27 cellular contexts compared by ENCODE assay signal in genomic region chr7:135928136-135928535, GRCh38.
"Had no signal": no experiment of that assay in that cellular context is flagged by ENCODE, and none has a peak within 500 bp of the region (broad histone marks: within the 10 kb centered on the region; RNA-seq: fewer than 3 reads in every experiment).

No MANE protein-coding gene starts in this region.

- ATAC-seq: activated CD4-positive, CD25-positive, alpha-beta regulatory T cell treated with anti-CD3 and anti-CD28 coated beads, Interleukin-2, amount 50 U/mL, for 24 hours; activated CD8-positive, alpha-beta memory T cell treated with anti-CD3 and anti-CD28 coated beads, Interleukin-2, amount 10 ng/mL, durations not matched to agents 7 days and 5 days had no signal

- H3K9ac ChIP-seq: SK-N-SH had no signal

- H3K27ac ChIP-seq: RWPE1, SJCRH30, WERI-Rb-1 had no signal

- H3K27me3 ChIP-seq: SJCRH30 had no signal

- H3K4me2 ChIP-seq: SK-N-SH had no signal

- H3K4me1 Mint-ChIP-seq: activated CD8-positive, alpha-beta memory T cell treated with anti-CD3 and anti-CD28 coated beads, Interleukin-2, amount 10 ng/mL, durations not matched to agents 7 days and 5 days had no signal

- H3K9me3 Mint-ChIP-seq: activated naive CD4-positive, alpha-beta T cell treated with anti-CD3 and anti-CD28 coated beads, Interleukin-2, amount 50 U/mL, for 24 hours; activated T-cell treated with anti-CD3 and anti-CD28 coated beads, Interleukin-2, amount 50 U/mL, for 24 hours; activated T-helper 1 cell treated with anti-CD3 and anti-CD28 coated beads, Interleukin-12 subunit alpha, Interleukin-12 subunit beta, Interleukin-2, Interleukin-4 antibody, amounts not matched to agents 30 ng/mL and 10 ng/mL and 1 ng/mL, durations not matched to agents 14 hours and 24 hours and 36 hours; brain; IgD-negative memory B cell had no signal

- DNase-seq: activated CD4-positive, alpha-beta T cell treated with anti-CD3 and anti-CD28 coated beads for 4 hours; activated CD8-positive, alpha-beta memory T cell treated with anti-CD3 and anti-CD28 coated beads, Interleukin-2, amount 10 ng/mL, durations not matched to agents 7 days and 5 days; activated effector memory CD4-positive, alpha-beta T cell treated with Interleukin-2 at 50 U/mL for 16 hours; activated naive CD4-positive, alpha-beta T cell; activated T-cell treated with anti-CD3 and anti-CD28 coated beads, Interleukin-2, amount 50 U/mL, for 24 hours; amygdala; Karpas-422; MM.1S; NCI-H1105; NCI-H1436; NCI-H1694 treated with DMSO at 0.1 percent for 48 hours; NCI-H2029 treated with DMSO at 0.1 percent for 48 hours; NCI-H345; NCI-H510A; NCI-H526 treated with DMSO at 0.1 percent for 48 hours; NCI-H82; Right ventricle myocardium superior; SJCRH30; SK-N-SH; T-helper 1 cell; WERI-Rb-1 had no signal

- H3K27me3 Mint-ChIP-seq: activated CD8-positive, alpha-beta memory T cell treated with anti-CD3 and anti-CD28 coated beads, Interleukin-2, amount 10 ng/mL, durations not matched to agents 7 days and 5 days; activated naive CD4-positive, alpha-beta T cell treated with anti-CD3 and anti-CD28 coated beads, Interleukin-2, amount 50 U/mL, for 24 hours; activated T-cell treated with anti-CD3 and anti-CD28 coated beads, Interleukin-2, amount 50 U/mL, for 24 hours; brain; IgD-negative memory B cell had no signal

- H3K4me1 ChIP-seq: SJCRH30 had no signal

- H3K4me3 Mint-ChIP-seq: activated CD8-positive, alpha-beta memory T cell treated with anti-CD3 and anti-CD28 coated beads, Interleukin-2, amount 10 ng/mL, durations not matched to agents 7 days and 5 days; activated naive CD4-positive, alpha-beta T cell treated with anti-CD3 and anti-CD28 coated beads, Interleukin-2, amount 50 U/mL, for 24 hours; activated T-cell treated with anti-CD3 and anti-CD28 coated beads, Interleukin-2, amount 50 U/mL, for 24 hours; activated T-helper 1 cell treated with anti-CD3 and anti-CD28 coated beads, Interleukin-12 subunit alpha, Interleukin-12 subunit beta, Interleukin-2, Interleukin-4 antibody, amounts not matched to agents 30 ng/mL and 10 ng/mL and 1 ng/mL, durations not matched to agents 14 hours and 24 hours and 36 hours; brain; IgD-negative memory B cell had no signal

- H3K27ac Mint-ChIP-seq: activated CD8-positive, alpha-beta memory T cell treated with anti-CD3 and anti-CD28 coated beads, Interleukin-2, amount 10 ng/mL, durations not matched to agents 7 days and 5 days; activated naive CD4-positive, alpha-beta T cell treated with anti-CD3 and anti-CD28 coated beads, Interleukin-2, amount 50 U/mL, for 24 hours had no signal

- H3K9me3 ChIP-seq: SJCRH30, SK-N-SH had no signal

- H3K4me3 ChIP-seq: SJCRH30 had no signal
